In genomic region chr1:201172999-201173610, GRCh38 we compare ENCODE assay signal across 14 cellular contexts. TPM values are rescaled to one million over a fixed set of nuclear protein-coding genes. Genes with fewer than 3 reads are reported as not detected.
DNase-seq lines count a peak whose midpoint lies in the region; ATAC-seq and TF ChIP-seq lines count a peak whose summit lies in the region.
"Had no signal": no experiment of that assay in that cellular context is flagged by ENCODE, and none has a peak within 500 bp of the region (broad histone marks: within the 10 kb centered on the region; RNA-seq: fewer than 3 reads in every experiment).

No MANE protein-coding gene starts in this region.

- TF ChIP-seq CTCF in HEK293 (tag by site-specific recombination; IDR thresholded peaks at IDR 0.05): no peak
- no peak for TF ChIP-seq CTCF in foreskin keratinocyte (conservative IDR thresholded peaks at IDR 0.05)
- TF ChIP-seq CTCF in transverse colon (IDR thresholded peaks at IDR 0.05): no peak
- no peak for TF ChIP-seq CTCF in HFFc6 (IDR thresholded peaks at IDR 0.05)

- intact Hi-C loops in transverse colon (cut with DNase I; ENCODE audit: low total_unique reads): no loop called here

- no peak for TF ChIP-seq EP300 in transverse colon (IDR thresholded peaks at IDR 0.05; ENCODE audit: low read depth)

- POLR2A ChIA-PET in CD8-positive, alpha-beta memory T cell (lab: Charles Lee): no interaction called here
- POLR2A ChIA-PET in HEK293 (lab: Yijun Ruan, JAX): no interaction called here

- ATAC-seq in foreskin keratinocyte: peak; percentile 53
- ATAC-seq in HG02870 (IDR thresholded peaks at IDR 0.05; ENCODE audit: unreplicated experiment): no peak
- ATAC-seq: sciatic nerve had no signal

- no peaks in the 10 kb centered on the region for H3K4me1 ChIP-seq in CD8-positive, alpha-beta memory T cell (ENCODE audit: insufficient read depth, low read length)
- H3K4me1 ChIP-seq in HEK293 (ENCODE audit: control insufficient read depth, insufficient read depth, low read length) (no peaks in the 10 kb centered on the region), foreskin keratinocyte (peaks cover 4% of the 10 kb centered on the region), transverse colon (peaks cover 0 to 10% (median 6%) of the 10 kb centered on the region in 4 donors)

- H3K4me1 Mint-ChIP-seq in CD8-positive, alpha-beta memory T cell: peaks cover 11 to 19% (median 14%) of the 10 kb centered on the region in 3 donors
- peaks cover 34% of the 10 kb centered on the region for H3K4me1 Mint-ChIP-seq in HFFc6 (ENCODE audit: low read depth)

- H3K27ac Mint-ChIP-seq in CD8-positive, alpha-beta memory T cell: peak overlapping the region in 2 of 8 donors; percentile 12 to 57
- H3K27ac Mint-ChIP-seq in HFFc6: no peak overlapping the region

- no peak for DNase-seq in CD8-positive, alpha-beta memory T cell
- DNase-seq in SKM-1 treated with dmso at 0.1 percent for 144 hours (lab: John Stamatoyannopoulos, UW; ENCODE audit: unreplicated experiment) (peak; percentile 35), foreskin keratinocyte (peak; percentile 53 to 70), transverse colon (no peak), DMS79 (lab: John Stamatoyannopoulos, UW) (no peak), HFFc6 (no peak)
- DNase-seq: NCI-H2081 treated with DMSO at 0.1 percent for 48 hours, T-helper 9 cell had no signal

- peaks cover 1 to 6% (median 1%) of the 10 kb centered on the region in 3 donors for H3K36me3 Mint-ChIP-seq in CD8-positive, alpha-beta memory T cell
- H3K36me3 Mint-ChIP-seq in HFFc6 (ENCODE audit: low read depth): no peaks in the 10 kb centered on the region

- in situ Hi-C loops in transverse colon (cut with MboI; ENCODE audit: low pct_ligation_motif_present in 1 of 4, low pct_unique_long_range_greater_than_20kb in 1 of 4, low sequenced_read_pairs in 3 of 4): no loop called here

- H3K27me3 ChIP-seq in CD8-positive, alpha-beta memory T cell (ENCODE audit: insufficient read depth, low read length, poor library complexity, severe bottlenecking): no peaks in the 10 kb centered on the region
- H3K27me3 ChIP-seq in foreskin keratinocyte (peaks cover 4% of the 10 kb centered on the region), transverse colon (no peaks in the 10 kb centered on the region)

- H3K4me3 Mint-ChIP-seq in CD8-positive, alpha-beta memory T cell: peak overlapping the region in 5 of 7 donors; percentile 17 to 79 (median 41)
- H3K4me3 Mint-ChIP-seq in HFFc6: no peak overlapping the region

- no peaks in the 10 kb centered on the region for H3K36me3 ChIP-seq in CD8-positive, alpha-beta memory T cell (ENCODE audit: insufficient read depth, low read length)
- no peaks in the 10 kb centered on the region for H3K36me3 ChIP-seq in HEK293 (ENCODE audit: control insufficient read depth in 2 of 2, insufficient read depth in 1 of 2, low read length in 2 of 2)
- H3K36me3 ChIP-seq in transverse colon: no peaks in the 10 kb centered on the region

- no peaks in the 10 kb centered on the region for H3K9me3 ChIP-seq in CD8-positive, alpha-beta memory T cell (ENCODE audit: low read length)
- H3K9me3 ChIP-seq in HEK293 (ENCODE audit: control insufficient read depth, insufficient read depth, low read depth, low read length): no peaks in the 10 kb centered on the region
- no peaks in the 10 kb centered on the region for H3K9me3 ChIP-seq in transverse colon

- H3K9me3 Mint-ChIP-seq in CD8-positive, alpha-beta memory T cell: no peaks in the 10 kb centered on the region
- H3K9me3 Mint-ChIP-seq in HFFc6: no peaks in the 10 kb centered on the region

- no peak for TF ChIP-seq POLR2A in transverse colon (IDR thresholded peaks at IDR 0.05)

- no peak overlapping the region for H3K27ac ChIP-seq in CD8-positive, alpha-beta memory T cell (ENCODE audit: low read depth, low read length)
- no peak overlapping the region for H3K27ac ChIP-seq in HEK293 (ENCODE audit: extremely low read depth, low read depth, low read length)
- H3K27ac ChIP-seq in foreskin keratinocyte: no peak overlapping the region
- H3K27ac ChIP-seq in transverse colon: no peak overlapping the region

- CTCF ChIA-PET in CD8-positive, alpha-beta memory T cell (lab: Charles Lee): no interaction called here
- CTCF ChIA-PET in HEK293 (lab: Yijun Ruan, JAX): interaction anchor here (1.3 to 1.5 kb wide), 2 partner anchors 12 to 50 kb away, joined by 3 to 5 read pairs; no protein-coding TSS in a partner anchor

- peaks cover 8 to 12% of the 10 kb centered on the region in 2 donors for H3K27me3 Mint-ChIP-seq in CD8-positive, alpha-beta memory T cell
- peaks cover 4% of the 10 kb centered on the region for H3K27me3 Mint-ChIP-seq in HFFc6 (ENCODE audit: insufficient read depth)

- 86 to 93% methylated on average over 2 to 4 of the region's 4 CpGs for WGBS in transverse colon (ENCODE audit: low coverage in 1 of 2), 2 donors

- H3K4me3 ChIP-seq in CD8-positive, alpha-beta memory T cell (ENCODE audit: low read length): no peak overlapping the region
- no peak overlapping the region for H3K4me3 ChIP-seq in HEK293 (ENCODE audit: low read depth, low read length)
- no peak overlapping the region for H3K4me3 ChIP-seq in transverse colon

TF ChIP-seq in HEK293, 187 proteins besides CTCF, POLR2A, EP300 and RAD21:
- no peak for TF ChIP-seq KLF10 (tag by site-specific recombination; IDR thresholded peaks at IDR 0.05)
- peak; percentile 49 for TF ChIP-seq OSR2 (tag by site-specific recombination; IDR thresholded peaks at IDR 0.05)
- peak; percentile 74 for TF ChIP-seq SCRT2 (tag by site-specific recombination; IDR thresholded peaks at IDR 0.05)

RNA-seq across cellular contexts. Expression of gene IGFN1, which starts 17.5 kb away (rescaled TPM):
- total RNA-seq in CD8-positive, alpha-beta memory T cell: not detected
- polyA plus RNA-seq in CD8-positive, alpha-beta memory T cell: not detected
- total RNA-seq in foreskin keratinocyte (not detected in 2 replicates), transverse colon (under 1 TPM in 1 of 4 donors, not detected in 3; 0.14 TPM)
- not detected in 2 replicates for polyA plus RNA-seq in foreskin keratinocyte
- total RNA-seq in HFFc6 (2021; fragmentation: NEBNext Ultra II Directional; extraction: Animal tissue kit (Norgen Biotek cat#: 25700)): not detected

RNA-seq across cellular contexts. Expression of gene TMEM9, which starts 18.8 kb away (rescaled TPM):
- total RNA-seq in CD8-positive, alpha-beta memory T cell: 10 to 100 TPM; 16.3 to 17.1 TPM
- polyA plus RNA-seq in CD8-positive, alpha-beta memory T cell: 32.8 TPM
- total RNA-seq in foreskin keratinocyte: 35.2 and 48.1 TPM in 2 replicates
- polyA plus RNA-seq in foreskin keratinocyte: 52.1 and 71.2 TPM in 2 replicates
- 10 to 100 TPM in 3 of 4 donors, 1 to 10 TPM in 1; 6.7 to 35.4 (median 29.4) TPM for total RNA-seq in transverse colon
- total RNA-seq in HFFc6 (2021; fragmentation: NEBNext Ultra II Directional; extraction: Animal tissue kit (Norgen Biotek cat#: 25700)): 10 to 100 TPM; 60.3 to 72.7 (median 64.9) TPM

RNA-seq across cellular contexts. Expression of gene ASCL5, which starts 46.1 kb away (rescaled TPM):
- under 1 TPM in 1 of 2 experiments, not detected in 1; 0.22 TPM for total RNA-seq in CD8-positive, alpha-beta memory T cell
- not detected for polyA plus RNA-seq in CD8-positive, alpha-beta memory T cell
- total RNA-seq in foreskin keratinocyte: not detected in 2 replicates
- polyA plus RNA-seq in foreskin keratinocyte: 0.04 TPM in 1 of 2 replicates, not detected in the other
- not detected for total RNA-seq in transverse colon
- total RNA-seq in HFFc6 (2021; fragmentation: NEBNext Ultra II Directional; extraction: Animal tissue kit (Norgen Biotek cat#: 25700)): not detected
- total RNA-seq: astrocyte, epithelial cell of proximal tubule, sciatic nerve, temporal lobe had no signal

Comparison
In these comparisons a context has a peak if more than half of its experiments do, and no peak if none do; other contexts are left out.
1. DNase-seq: peak in SKM-1 treated with dmso at 0.1 percent for 144 hours (single experiment) and foreskin keratinocyte (2 of 2); none in CD8-positive, alpha-beta memory T cell (0 of 5), transverse colon (single experiment), DMS79 (single experiment) and HFFc6 (single experiment).